11 cellular contexts compared by ENCODE assay signal in the genomic region with DNA sequence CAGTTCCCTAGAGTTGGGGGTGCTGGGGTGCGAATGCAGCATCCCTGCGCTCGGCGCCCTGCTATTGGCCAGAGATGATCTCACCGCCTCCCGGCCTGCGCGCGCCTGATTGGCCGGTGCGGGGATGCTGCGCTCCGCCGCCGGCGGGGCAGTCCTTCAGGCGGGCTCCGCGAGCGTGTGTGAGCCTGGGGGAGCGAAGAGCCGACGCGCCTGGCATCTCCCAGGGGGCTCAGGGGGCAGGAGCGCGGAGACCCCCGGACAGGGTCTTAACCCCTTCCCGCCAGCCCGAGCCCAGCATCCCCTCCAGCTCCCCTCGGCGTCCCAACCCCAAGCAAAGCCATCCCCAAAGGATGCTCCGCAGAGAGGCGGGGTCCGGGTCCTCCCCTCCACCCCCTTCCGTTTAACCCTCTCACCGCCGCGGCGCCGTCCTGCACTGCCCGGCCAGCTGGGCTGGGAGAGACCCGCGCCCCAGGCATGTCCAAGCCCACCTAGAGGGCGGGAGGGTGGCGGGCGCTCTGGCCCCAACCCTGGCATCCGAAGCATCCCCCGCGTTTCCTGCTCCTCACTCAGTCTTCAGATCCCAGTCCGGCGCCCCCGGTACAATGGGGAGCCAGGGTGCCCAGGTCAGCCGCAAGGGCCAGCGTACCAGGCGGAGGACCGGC. TPM values are rescaled to one million over a fixed set of nuclear protein-coding genes. Genes with fewer than 3 reads are reported as not detected.
DNase-seq lines count a peak whose midpoint lies in the region; ATAC-seq, FAIRE-seq and TF ChIP-seq lines count a peak whose summit lies in the region.
"Had no signal": no experiment of that assay in that cellular context is flagged by ENCODE, and none has a peak within 500 bp of the region (broad histone marks: within the 10 kb centered on the region; RNA-seq: fewer than 3 reads in every experiment).

No MANE protein-coding gene starts in this region.

- intact Hi-C loops in HCT116 (cut with micrococcal nuclease): no loop called here
- intact Hi-C loops in left lung (cut with DNase I): no loop called here
- intact Hi-C loops in naive thymus-derived CD4-positive, alpha-beta T cell (cut with micrococcal nuclease): no loop called here

- ATAC-seq in A549 (peak; percentile 78 to 93; a peak in 5 of 6 replicates), HCT116 (peak; percentile 87), left lung (peak; percentile 27), GM18867 (IDR thresholded peaks at IDR 0.05; ENCODE audit: unreplicated experiment) (no peak)
- no peak for ATAC-seq in naive thymus-derived CD4-positive, alpha-beta T cell

- no peak overlapping the region for H3K4me3 Mint-ChIP-seq in naive thymus-derived CD4-positive, alpha-beta T cell
- H3K4me3 Mint-ChIP-seq: CD4-positive, alpha-beta memory T cell had no signal

- no peaks in the 10 kb centered on the region for H3K9me2 ChIP-seq in HCT116 (ENCODE audit: insufficient read depth)

- no peak for TF ChIP-seq EP300 in A549 (IDR thresholded peaks at IDR 0.05)

- CTCF ChIA-PET in A549 (lab: Yijun Ruan, JAX): interaction anchor here (1.5 to 3.2 kb wide), 3 partner anchors 9 to 30 kb away, joined by 3 to 13 read pairs (median 11); no protein-coding TSS in a partner anchor
- CTCF ChIA-PET in HCT116 (lab: Charles Lee): no interaction called here
- CTCF ChIA-PET in naive thymus-derived CD4-positive, alpha-beta T cell (lab: Charles Lee): no interaction called here

- no peak overlapping the region for H3K27ac Mint-ChIP-seq in naive thymus-derived CD4-positive, alpha-beta T cell

- peak overlapping the region; percentile 45 for H3K4me3 ChIP-seq in A549
- H3K4me3 ChIP-seq in HCT116 (replicated peaks in 1 of 2; ENCODE audit: low read depth in 1 of 2, low read length in 2 of 2): no peak overlapping the region
- H3K4me3 ChIP-seq in left lung: no peak overlapping the region
- H3K4me3 ChIP-seq in naive thymus-derived CD4-positive, alpha-beta T cell (ENCODE audit: low read length): no peak overlapping the region

- no peaks in the 10 kb centered on the region for H3K9me3 Mint-ChIP-seq in naive thymus-derived CD4-positive, alpha-beta T cell
- H3K9me3 Mint-ChIP-seq: CD4-positive, alpha-beta memory T cell had no signal

- DNase-seq in A549 (ENCODE audit: low read depth in 1 of 2, low spot score in 1 of 2) (peak; percentile 38 to 82), HCT116 (ENCODE audit: low read depth, low spot score) (no peak), anterior cingulate cortex (lab: John Stamatoyannopoulos, UW) (peak in 50 of 58 donors; percentile 18 to 83 (median 58)), left lung (no peak), NOMO-1 treated with dmso at 0.1 percent for 144 hours (lab: John Stamatoyannopoulos, UW; ENCODE audit: unreplicated experiment) (no peak), DMS153 treated with DMSO at 0.1 percent for 48 hours (lab: John Stamatoyannopoulos, UW; ENCODE audit: unreplicated experiment) (no peak)
- DNase-seq in naive thymus-derived CD4-positive, alpha-beta T cell: no peak
- DNase-seq: CD4-positive, alpha-beta memory T cell; NCI-H187 had no signal

- FAIRE-seq in A549 (lab: Jason Lieb, UNC): no peak

- H3K27ac ChIP-seq in A549: peak overlapping the region in 1 of 2 experiments; percentile 54; a peak in 2 of 6 replicates
- H3K27ac ChIP-seq in HCT116 (ENCODE audit: low read depth, low read length): no peak overlapping the region
- H3K27ac ChIP-seq in left lung: peak overlapping the region; percentile 26 to 28
- H3K27ac ChIP-seq in naive thymus-derived CD4-positive, alpha-beta T cell (ENCODE audit: low read depth, low read length): no peak overlapping the region
- H3K27ac ChIP-seq: neutrophil had no signal

- no peaks in the 10 kb centered on the region for H3K27me3 Mint-ChIP-seq in naive thymus-derived CD4-positive, alpha-beta T cell
- H3K27me3 Mint-ChIP-seq: CD4-positive, alpha-beta memory T cell had no signal

- 7% methylated on average over 19 of the region's 56 CpGs for WGBS in A549 (ENCODE audit: missing lambda C conversion rate)

- peaks cover 4 to 27% (median 9%) of the 10 kb centered on the region in 5 donors for H3K36me3 Mint-ChIP-seq in naive thymus-derived CD4-positive, alpha-beta T cell

- TF ChIP-seq RAD21 in A549 (conservative IDR thresholded peaks at IDR 0.05 in 1 of 2, IDR thresholded peaks at IDR 0.05 in 1 of 2) (no peak), HCT116 (IDR thresholded peaks at IDR 0.05; ENCODE audit: low read depth) (no peak)

- BruUV-seq in HCT116 (replicated peaks; lab: Mats Ljungman, UMichigan): no TSS peak

- TF ChIP-seq CTCF in A549 (IDR thresholded peaks at IDR 0.05) (no peak), HCT116 (IDR thresholded peaks at IDR 0.05 in 2 of 3, conservative IDR thresholded peaks at IDR 0.05 in 1 of 3; ENCODE audit: borderline replicate concordance in 1 of 3, insufficient read depth in 1 of 3, low read depth in 2 of 3, low read length in 2 of 3) (no peak), left lung (IDR thresholded peaks at IDR 0.05) (no peak)

- H4K20me1 ChIP-seq in HCT116 (ENCODE audit: insufficient read depth): no peaks in the 10 kb centered on the region

- H3K4me1 Mint-ChIP-seq in naive thymus-derived CD4-positive, alpha-beta T cell: peaks cover 5 to 27% (median 15%) of the 10 kb centered on the region in 7 donors

- peak overlapping the region; percentile 99 for H3K4me2 ChIP-seq in A549
- no peak overlapping the region for H3K4me2 ChIP-seq in HCT116 (ENCODE audit: low read length)

- H3K9me3 ChIP-seq in A549: no peaks in the 10 kb centered on the region
- H3K9me3 ChIP-seq in HCT116 (ENCODE audit: control insufficient read depth in 1 of 2, insufficient read depth in 1 of 2, low read depth in 1 of 2, low read length in 2 of 2): no peaks in the 10 kb centered on the region
- no peaks in the 10 kb centered on the region for H3K9me3 ChIP-seq in left lung
- no peaks in the 10 kb centered on the region for H3K9me3 ChIP-seq in naive thymus-derived CD4-positive, alpha-beta T cell (ENCODE audit: control insufficient read depth in 2 of 3, low read length in 3 of 3)
- H3K9me3 ChIP-seq: neutrophil had no signal

- H3K36me3 ChIP-seq in HCT116 (ENCODE audit: control insufficient read depth in 1 of 2, insufficient read depth in 2 of 2, low read length in 2 of 2) (no peaks in the 10 kb centered on the region), left lung (peaks cover 0 to 62% of the 10 kb centered on the region in 2 donors)
- H3K36me3 ChIP-seq in naive thymus-derived CD4-positive, alpha-beta T cell (ENCODE audit: control insufficient read depth in 2 of 3, insufficient read depth in 3 of 3, low read length in 3 of 3): peaks cover 18 to 76% (median 25%) of the 10 kb centered on the region in 3 experiments

- H3K27me3 ChIP-seq in HCT116 (ENCODE audit: insufficient read depth, low read length) (no peaks in the 10 kb centered on the region), left lung (peaks cover 18 to 37% of the 10 kb centered on the region in 2 donors)
- no peaks in the 10 kb centered on the region for H3K27me3 ChIP-seq in naive thymus-derived CD4-positive, alpha-beta T cell (ENCODE audit: control insufficient read depth in 2 of 2, insufficient read depth in 2 of 2, low read length in 2 of 2)
- H3K27me3 ChIP-seq: neutrophil had no signal

- POLR2A ChIA-PET in A549 (lab: Yijun Ruan, JAX): no interaction called here
- POLR2A ChIA-PET in HCT116 (lab: Charles Lee): no interaction called here
- POLR2A ChIA-PET in naive thymus-derived CD4-positive, alpha-beta T cell (lab: Charles Lee): no interaction called here

- RAD21 ChIA-PET in HCT116 (lab: Charles Lee; ENCODE audit: low non-redundant PET in 1 of 2, low total read pairs in 2 of 2, uncharacterized antibody in 2 of 2, unreplicated experiment in 2 of 2): no interaction called here

- TF ChIP-seq POLR2A in A549 (IDR thresholded peaks at IDR 0.05; ENCODE audit: low read length) (no peak), HCT116 (IDR thresholded peaks at IDR 0.05; ENCODE audit: borderline replicate concordance, extremely low read depth, insufficient read depth, insufficient read length) (no peak)

- no peak overlapping the region for H2AFZ ChIP-seq in HCT116 (ENCODE audit: low read depth, low read length, poor library complexity, severe bottlenecking)

- no peaks in the 10 kb centered on the region for H3K79me2 ChIP-seq in HCT116 (ENCODE audit: insufficient read depth, low read length)

- no peak overlapping the region for H3K9ac ChIP-seq in HCT116 (ENCODE audit: low read length)

- H3K4me1 ChIP-seq in A549: peaks cover 14% of the 10 kb centered on the region
- no peaks in the 10 kb centered on the region for H3K4me1 ChIP-seq in HCT116 (ENCODE audit: control insufficient read depth in 1 of 2, insufficient read depth in 2 of 2, low read length in 2 of 2)
- H3K4me1 ChIP-seq in left lung: peaks cover 0 to 15% of the 10 kb centered on the region in 2 donors
- no peaks in the 10 kb centered on the region for H3K4me1 ChIP-seq in naive thymus-derived CD4-positive, alpha-beta T cell (ENCODE audit: control insufficient read depth in 2 of 2, insufficient read depth in 2 of 2, low read length in 2 of 2)

RNA-seq across cellular contexts. Expression of a gene that starts 19.1 kb away (rescaled TPM):
- 4.9 and 5.5 TPM in 2 replicates for polyA plus RNA-seq in A549 (2011; rRNA removed)
- 15.0 and 22.1 TPM in 2 replicates for polyA plus RNA-seq in A549 (2012; cell fraction: cytosol; rRNA removed)
- 19.8 and 27.2 TPM in 2 replicates for polyA plus RNA-seq in A549 (2012; cell fraction: nucleus; rRNA removed)
- polyA plus RNA-seq in A549 (2017; fragmentation: RNase III; extraction: RNeasy Plus Mini Kit Qiagen cat#74134 plus additional on column Dnase treatment): 9.4 to 9.6 TPM (median 9.5 TPM) in 3 replicates
- 4.1 and 5.1 TPM in 2 replicates for polyA minus RNA-seq in A549 (2011; rRNA and poly(A)+ RNA removed)
- total RNA-seq in HCT116 (2021; ENCODE audit: unreplicated experiment): 12.0 TPM
- polyA plus RNA-seq in HCT116 (2012): 16.3 and 18.4 TPM in 2 replicates
- 10 to 100 TPM; 19.5 to 21.8 TPM for total RNA-seq in left lung
- 10 to 100 TPM in 4 of 5 experiments, 1 to 10 TPM in 1; 9.5 to 22.3 (median 10.8) TPM for total RNA-seq in naive thymus-derived CD4-positive, alpha-beta T cell
- polyA plus RNA-seq in naive thymus-derived CD4-positive, alpha-beta T cell: 10 to 100 TPM; 16.6 to 20.2 TPM

RNA-seq across cellular contexts. Expression of a gene that starts 24.2 kb away (rescaled TPM):
- polyA plus RNA-seq in A549 (2011; rRNA removed) (0.06 and 0.11 TPM in 2 replicates), A549 (2017; fragmentation: RNase III; extraction: RNeasy Plus Mini Kit Qiagen cat#74134 plus additional on column Dnase treatment) (0.04 to 0.08 TPM (median 0.06 TPM) in 3 replicates)
- 0.04 and 0.12 TPM in 2 replicates for polyA plus RNA-seq in A549 (2012; cell fraction: cytosol; rRNA removed)
- polyA plus RNA-seq in A549 (2012; cell fraction: nucleus; rRNA removed): 0.12 TPM in 1 of 2 replicates, not detected in the other
- polyA minus RNA-seq in A549 (2011; rRNA and poly(A)+ RNA removed): 0.33 TPM in 1 of 2 replicates, not detected in the other
- total RNA-seq in HCT116 (2021; ENCODE audit: unreplicated experiment) (1.3 TPM), left lung (10 to 100 TPM; 21.7 to 41.9 TPM)
- polyA plus RNA-seq in HCT116 (2012): 1.3 and 1.4 TPM in 2 replicates
- total RNA-seq in naive thymus-derived CD4-positive, alpha-beta T cell: 10 to 100 TPM; 26.1 to 68.3 (median 51.9) TPM
- polyA plus RNA-seq in naive thymus-derived CD4-positive, alpha-beta T cell: 10 to 100 TPM; 20.9 to 72.9 TPM

RNA-seq across cellular contexts. Expression of a gene that starts 31.6 kb away (rescaled TPM):
- polyA plus RNA-seq in A549 (2011; rRNA removed): 45.7 and 46.7 TPM in 2 replicates
- 54.0 and 66.1 TPM in 2 replicates for polyA plus RNA-seq in A549 (2012; cell fraction: cytosol; rRNA removed)
- polyA plus RNA-seq in A549 (2012; cell fraction: nucleus; rRNA removed): 121 and 140 TPM in 2 replicates
- polyA plus RNA-seq in A549 (2017; fragmentation: RNase III; extraction: RNeasy Plus Mini Kit Qiagen cat#74134 plus additional on column Dnase treatment): 35.3 to 46.2 TPM (median 43.8 TPM) in 3 replicates
- polyA minus RNA-seq in A549 (2011; rRNA and poly(A)+ RNA removed): 50.3 and 61.2 TPM in 2 replicates
- 102 TPM for total RNA-seq in HCT116 (2021; ENCODE audit: unreplicated experiment)
- 73.7 and 74.4 TPM in 2 replicates for polyA plus RNA-seq in HCT116 (2012)
- total RNA-seq in left lung: 10 to 100 TPM; 78.8 to 83.4 TPM
- total RNA-seq in naive thymus-derived CD4-positive, alpha-beta T cell: 100 to 1,000 TPM; 110 to 135 (median 134) TPM
- polyA plus RNA-seq in naive thymus-derived CD4-positive, alpha-beta T cell: 10 to 100 TPM; 37.5 to 65.9 TPM

RNA-seq across cellular contexts. Expression of a gene that starts 38.4 kb away (rescaled TPM):
- polyA plus RNA-seq in A549 (2011; rRNA removed): 0.03 TPM in 1 of 2 replicates, not detected in the other
- polyA plus RNA-seq in A549 (2012; cell fraction: cytosol; rRNA removed): 0.01 and 0.04 TPM in 2 replicates
- polyA plus RNA-seq in A549 (2012; cell fraction: nucleus; rRNA removed): 0.04 and 0.07 TPM in 2 replicates
- polyA plus RNA-seq in A549 (2017; fragmentation: RNase III; extraction: RNeasy Plus Mini Kit Qiagen cat#74134 plus additional on column Dnase treatment): not detected in 3 replicates
- 0.25 TPM in 1 of 2 replicates, not detected in the other for polyA minus RNA-seq in A549 (2011; rRNA and poly(A)+ RNA removed)
- total RNA-seq in HCT116 (2021; ENCODE audit: unreplicated experiment): not detected
- polyA plus RNA-seq in HCT116 (2012): 0.03 TPM in 1 of 2 replicates, not detected in the other
- total RNA-seq in left lung: 1 to 10 TPM in 1 of 2 donors, under 1 TPM in 1; 0.15 to 1.0 TPM
- 1 to 10 TPM in 4 of 5 experiments, under 1 TPM in 1; 0.29 to 9.9 (median 4.6) TPM for total RNA-seq in naive thymus-derived CD4-positive, alpha-beta T cell
- polyA plus RNA-seq in naive thymus-derived CD4-positive, alpha-beta T cell: 1 to 10 TPM in 1 of 2 donors, under 1 TPM in 1; 0.73 to 1.7 TPM

RNA-seq across cellular contexts. Expression of a gene that starts 38.8 kb away (rescaled TPM):
- 3.5 and 5.1 TPM in 2 replicates for polyA plus RNA-seq in A549 (2011; rRNA removed)
- polyA plus RNA-seq in A549 (2012; cell fraction: cytosol; rRNA removed): 23.9 and 26.6 TPM in 2 replicates
- 27.1 and 29.2 TPM in 2 replicates for polyA plus RNA-seq in A549 (2012; cell fraction: nucleus; rRNA removed)
- polyA plus RNA-seq in A549 (2017; fragmentation: RNase III; extraction: RNeasy Plus Mini Kit Qiagen cat#74134 plus additional on column Dnase treatment): 9.9 to 12.6 TPM (median 11.4 TPM) in 3 replicates
- polyA minus RNA-seq in A549 (2011; rRNA and poly(A)+ RNA removed): 1.3 and 2.0 TPM in 2 replicates
- 21.8 TPM for total RNA-seq in HCT116 (2021; ENCODE audit: unreplicated experiment)
- 21.7 and 21.9 TPM in 2 replicates for polyA plus RNA-seq in HCT116 (2012)
- 10 to 100 TPM; 17.1 to 20.2 TPM for total RNA-seq in left lung
- total RNA-seq in naive thymus-derived CD4-positive, alpha-beta T cell: 1 to 10 TPM; 7.8 to 9.5 (median 8.6) TPM
- polyA plus RNA-seq in naive thymus-derived CD4-positive, alpha-beta T cell: 10 to 100 TPM; 17.0 to 28.7 TPM

Comparison
In these comparisons a context has a peak if more than half of its experiments do, and no peak if none do; other contexts are left out.
1. ATAC-seq: peak in A549 (2 of 2), HCT116 (single experiment) and left lung (single experiment); none in GM18867 (single experiment) and naive thymus-derived CD4-positive, alpha-beta T cell (single experiment).
2. DNase-seq: peak in A549 (2 of 2) and anterior cingulate cortex (50 of 58); none in HCT116 (single experiment), left lung (0 of 2), naive thymus-derived CD4-positive, alpha-beta T cell (0 of 9), NOMO-1 treated with dmso at 0.1 percent for 144 hours (single experiment) and DMS153 treated with DMSO at 0.1 percent for 48 hours (single experiment).
3. H3K27ac ChIP-seq: peak in left lung (2 of 2); none in HCT116 (single experiment) and naive thymus-derived CD4-positive, alpha-beta T cell (single experiment).